In the genomic region with DNA sequence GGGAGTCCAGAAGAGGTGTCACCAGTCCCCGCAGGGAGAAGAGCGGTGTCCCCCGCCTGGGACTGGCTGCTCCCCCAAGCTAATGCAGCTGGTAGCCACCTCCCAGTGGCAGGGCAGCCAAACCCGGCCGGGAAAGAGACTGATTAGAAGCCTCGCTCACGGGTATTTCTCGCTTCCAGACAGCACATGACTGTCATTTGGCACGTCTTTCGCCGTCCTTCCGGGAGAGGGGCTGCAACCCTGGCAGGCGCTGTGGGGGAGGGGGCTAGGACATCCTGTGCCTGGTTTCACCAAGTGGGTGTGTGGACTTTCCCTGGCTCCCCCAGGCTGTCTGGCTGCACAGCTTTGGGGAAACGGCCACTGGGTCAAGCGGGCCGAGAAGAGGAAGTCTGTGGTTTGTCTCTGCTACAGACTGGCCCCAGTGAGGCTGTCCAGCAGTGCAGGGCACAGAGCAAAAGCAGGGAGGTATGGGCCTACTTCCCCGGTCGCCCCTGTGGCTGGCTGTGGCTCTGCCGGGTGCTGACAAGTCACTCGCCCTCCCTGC, we compare ENCODE assay signal across 1 cellular context.
TF ChIP-seq lines count a peak whose summit lies in the region.

No MANE protein-coding gene starts in this region.

TF ChIP-seq in SK-N-SH treated with all-trans-retinoic acid at 6 μM for 48 hours, 23 proteins besides CTCF, POLR2A, EP300 and RAD21 (continued from another document):
- TF ChIP-seq GLIS3 (CRISPR knock-in tag; IDR thresholded peaks at IDR 0.05) (no peak), ZC3H10 (CRISPR knock-in tag; IDR thresholded peaks at IDR 0.05) (no peak)
